8 cellular contexts compared by ENCODE assay signal in the genomic region with DNA sequence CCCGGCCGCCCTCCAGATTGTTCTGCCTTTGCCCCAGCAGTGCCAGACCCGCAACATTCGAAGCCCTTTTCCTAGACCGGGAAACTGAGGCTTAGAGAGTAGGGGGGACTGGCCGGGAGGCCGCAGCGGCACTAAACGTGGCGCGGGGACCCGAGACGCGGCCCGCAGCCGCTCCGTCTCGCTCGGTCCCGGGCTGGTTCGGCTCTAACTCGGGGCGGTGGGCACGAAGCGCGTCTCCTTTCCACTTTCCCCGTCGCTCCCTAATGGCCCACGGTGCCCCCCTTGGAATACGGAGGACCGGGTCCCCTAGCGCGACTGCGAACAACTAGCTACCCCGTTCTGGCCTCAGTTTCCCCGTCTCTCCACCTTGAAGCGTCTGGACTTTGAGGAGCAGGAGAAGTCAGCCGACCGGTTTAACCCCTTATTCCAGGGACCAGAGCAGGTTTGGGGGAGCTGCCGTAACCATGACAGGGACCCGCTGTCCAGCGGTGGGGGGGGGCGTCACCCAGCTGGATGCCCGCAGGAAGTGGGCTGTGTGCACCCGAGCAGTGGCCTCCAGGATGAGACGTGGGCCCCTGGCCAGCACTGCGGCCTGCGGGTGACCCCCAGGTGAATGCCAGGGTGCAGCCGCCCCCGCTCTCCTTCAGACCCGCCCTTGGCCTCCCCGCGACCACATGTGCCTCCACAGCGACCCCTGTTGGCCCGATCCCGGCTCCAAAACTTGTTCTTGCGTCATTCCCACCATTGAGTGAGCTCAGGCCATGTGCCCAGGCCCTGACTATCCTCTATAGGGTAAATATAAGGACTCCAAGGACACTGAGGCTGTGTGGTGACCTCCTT. TPM values are rescaled to one million over a fixed set of nuclear protein-coding genes. Genes with fewer than 3 reads are reported as not detected.
DNase-seq lines count a peak whose midpoint lies in the region; ATAC-seq and TF ChIP-seq lines count a peak whose summit lies in the region.

No MANE protein-coding gene starts in this region.

- TF ChIP-seq CTCF in osteocyte (IDR thresholded peaks at IDR 0.05) (peak; percentile 82), testis (IDR thresholded peaks at IDR 0.05) (peak; percentile 73 to 85 (median 77))

- H3K27ac Mint-ChIP-seq in CD4-positive, alpha-beta memory T cell, result peak overlapping the region in 2 of 7 donors; percentile 47 to 58
- peak overlapping the region; percentile 80 for H3K27ac Mint-ChIP-seq in activated naive CD8-positive, alpha-beta T cell treated with anti-CD3 and anti-CD28 coated beads, Interleukin-2, amount 50 U/mL, for 24 hours
- peak overlapping the region; percentile 83 for H3K27ac Mint-ChIP-seq in osteocyte (ENCODE audit: unreplicated experiment)

- peak; percentile 59 to 70 (median 68) for DNase-seq in CD4-positive, alpha-beta memory T cell
- DNase-seq in SW 1271 (lab: John Stamatoyannopoulos, UW) (peak; percentile 50 to 70), Right ventricle myocardium superior (peak; percentile 95), osteocyte (ENCODE audit: extremely low spot score, unreplicated experiment) (peak; percentile 95), testis (peak; percentile 96)
- peak; percentile 91 for DNase-seq in activated naive CD8-positive, alpha-beta T cell treated with anti-CD3 and anti-CD28 coated beads, Interleukin-2, amount 50 U/mL, for 24 hours

- H3K4me3 ChIP-seq in CD4-positive, alpha-beta memory T cell (ENCODE audit: low read length in 2 of 2), result peak overlapping the region in 1 of 2 donors; percentile 27
- H3K4me3 ChIP-seq in HUES64 (ENCODE audit: low read length) (peak overlapping the region; percentile 58), testis (peak overlapping the region; percentile 80 to 87)

- H3K9me3 Mint-ChIP-seq in CD4-positive, alpha-beta memory T cell, result no peaks in the 10 kb centered on the region
- no peaks in the 10 kb centered on the region for H3K9me3 Mint-ChIP-seq in activated naive CD8-positive, alpha-beta T cell treated with anti-CD3 and anti-CD28 coated beads, Interleukin-2, amount 50 U/mL, for 24 hours
- H3K9me3 Mint-ChIP-seq in osteocyte (ENCODE audit: unreplicated experiment), result no peaks in the 10 kb centered on the region

- H3K36me3 Mint-ChIP-seq in CD4-positive, alpha-beta memory T cell, result no peaks in the 10 kb centered on the region
- no peaks in the 10 kb centered on the region for H3K36me3 Mint-ChIP-seq in activated naive CD8-positive, alpha-beta T cell treated with anti-CD3 and anti-CD28 coated beads, Interleukin-2, amount 50 U/mL, for 24 hours (ENCODE audit: low read depth)
- peaks cover 9% of the 10 kb centered on the region for H3K36me3 Mint-ChIP-seq in osteocyte (ENCODE audit: unreplicated experiment)

- 2% methylated on average over 57 of the region's 57 CpGs for WGBS in HUES64
- WGBS in testis, 2 donors, result 1% methylated on average over 21 to 57 of the region's 57 CpGs

- H3K27me3 Mint-ChIP-seq in CD4-positive, alpha-beta memory T cell, result peaks cover 23 to 39% of the 10 kb centered on the region in 2 donors
- H3K27me3 Mint-ChIP-seq in activated naive CD8-positive, alpha-beta T cell treated with anti-CD3 and anti-CD28 coated beads, Interleukin-2, amount 50 U/mL, for 24 hours, result peaks cover 63% of the 10 kb centered on the region
- H3K27me3 Mint-ChIP-seq in osteocyte (ENCODE audit: unreplicated experiment), result no peaks in the 10 kb centered on the region

- peak; percentile 45 for ATAC-seq in activated naive CD8-positive, alpha-beta T cell treated with anti-CD3 and anti-CD28 coated beads, Interleukin-2, amount 50 U/mL, for 24 hours
- ATAC-seq in Right ventricle myocardium superior (ENCODE audit: poor library complexity) (peak; percentile 71), HG03354 (IDR thresholded peaks at IDR 0.05; ENCODE audit: poor library complexity, severe bottlenecking, unreplicated experiment) (no peak)

- H3K9ac ChIP-seq in HUES64 (ENCODE audit: low read depth, low read length), result peak overlapping the region; percentile 32

- H3K4me1 Mint-ChIP-seq in CD4-positive, alpha-beta memory T cell, result peaks cover 7 to 41% (median 20%) of the 10 kb centered on the region in 4 donors
- peaks cover 25% of the 10 kb centered on the region for H3K4me1 Mint-ChIP-seq in activated naive CD8-positive, alpha-beta T cell treated with anti-CD3 and anti-CD28 coated beads, Interleukin-2, amount 50 U/mL, for 24 hours
- peaks cover 71% of the 10 kb centered on the region for H3K4me1 Mint-ChIP-seq in osteocyte (ENCODE audit: unreplicated experiment)

- H3K27me3 ChIP-seq in CD4-positive, alpha-beta memory T cell (ENCODE audit: insufficient read depth, low read length), result peaks cover 28% of the 10 kb centered on the region
- H3K27me3 ChIP-seq in HUES64 (ENCODE audit: insufficient read depth, low read length) (peaks cover 33% of the 10 kb centered on the region), testis (no peaks in the 10 kb centered on the region)

- no peak for TF ChIP-seq POLR2A in testis (IDR thresholded peaks at IDR 0.05)

- no peak overlapping the region for H3K27ac ChIP-seq in CD4-positive, alpha-beta memory T cell (ENCODE audit: low read depth, low read length)
- H3K27ac ChIP-seq in HUES64 (ENCODE audit: low read depth, low read length), result no peak overlapping the region
- peak overlapping the region; percentile 88 to 98 for H3K27ac ChIP-seq in testis

- H3K36me3 ChIP-seq in CD4-positive, alpha-beta memory T cell (ENCODE audit: insufficient read depth, low read length), result no peaks in the 10 kb centered on the region
- H3K36me3 ChIP-seq in HUES64 (ENCODE audit: insufficient read depth, low read length), result no peaks in the 10 kb centered on the region
- H3K36me3 ChIP-seq in testis (ENCODE audit: low read depth, missing control alignments), result no peaks in the 10 kb centered on the region

- H3K4me1 ChIP-seq in CD4-positive, alpha-beta memory T cell (ENCODE audit: insufficient read depth, low read length), result peaks cover 25% of the 10 kb centered on the region
- H3K4me1 ChIP-seq in HUES64 (ENCODE audit: insufficient read depth, low read length), result peaks cover 28% of the 10 kb centered on the region
- H3K4me1 ChIP-seq in testis, result peaks cover 44% of the 10 kb centered on the region

- no peaks in the 10 kb centered on the region for H3K9me3 ChIP-seq in CD4-positive, alpha-beta memory T cell (ENCODE audit: control insufficient read depth in 1 of 2, low read length in 2 of 2)
- H3K9me3 ChIP-seq in HUES64 (ENCODE audit: insufficient read depth, low read depth, low read length) (no peaks in the 10 kb centered on the region), testis (no peaks in the 10 kb centered on the region)

- peak overlapping the region; percentile 20 to 91 (median 68) for H3K4me3 Mint-ChIP-seq in CD4-positive, alpha-beta memory T cell
- H3K4me3 Mint-ChIP-seq in activated naive CD8-positive, alpha-beta T cell treated with anti-CD3 and anti-CD28 coated beads, Interleukin-2, amount 50 U/mL, for 24 hours, result peak overlapping the region; percentile 38
- peak overlapping the region; percentile 86 for H3K4me3 Mint-ChIP-seq in osteocyte (ENCODE audit: unreplicated experiment)

- intact Hi-C loops in CD4-positive, alpha-beta memory T cell (cut with micrococcal nuclease), result loop anchor here (1.0 kb wide), 1 partner anchor 18 kb away; no protein-coding TSS in a partner anchor
- intact Hi-C loops in Right ventricle myocardium superior (cut with DNase I) (loop anchor here (10.0 kb wide), 1 partner anchor 247 kb away; no protein-coding TSS in a partner anchor), testis (cut with DNase I; ENCODE audit: low total_unique reads) (no loop called here)

- CTCF ChIA-PET in CD4-positive, alpha-beta memory T cell (lab: Charles Lee; ENCODE audit: partially characterized antibody), result interaction anchor here (0.6 to 21.0 kb wide), 9 partner anchors 9 to 319 kb away, joined by 3 to 523 read pairs (median 5); no protein-coding TSS in a partner anchor

- POLR2A ChIA-PET in CD4-positive, alpha-beta memory T cell (lab: Charles Lee; ENCODE audit: partially characterized antibody), result interaction anchor here (0.7 to 1.4 kb wide), 2 partner anchors 19 to 23 kb away, joined by 3 to 6 read pairs; no protein-coding TSS in a partner anchor

RNA-seq across cellular contexts. Expression of gene CDC42EP1, which starts 1.1 kb away (rescaled TPM):
- not detected for total RNA-seq in CD4-positive, alpha-beta memory T cell
- not detected for polyA plus RNA-seq in CD4-positive, alpha-beta memory T cell
- 10.7 TPM for polyA plus RNA-seq in HUES64 (2013, experiment 1 of 2)
- 14.1 TPM for polyA plus RNA-seq in HUES64 (2013, experiment 2 of 2)
- total RNA-seq in Right ventricle myocardium superior (15.4 TPM), osteocyte (282 and 283 TPM in 2 replicates), testis (10 to 100 TPM; 73.9 to 87.4 TPM)
- polyA plus RNA-seq in testis (ENCODE audit: insufficient read depth, low read depth, low replicate concordance), result 49.0 TPM

RNA-seq across cellular contexts. Expression of gene LGALS2, which starts 18.5 kb away (rescaled TPM):
- total RNA-seq in CD4-positive, alpha-beta memory T cell, result 1 to 10 TPM in 1 of 2 experiments, not detected in 1; 1.0 TPM
- polyA plus RNA-seq in CD4-positive, alpha-beta memory T cell, result not detected
- polyA plus RNA-seq in HUES64 (2013, experiment 1 of 2), result not detected
- polyA plus RNA-seq in HUES64 (2013, experiment 2 of 2), result not detected
- total RNA-seq in Right ventricle myocardium superior (not detected), osteocyte (not detected in 2 replicates), testis (not detected)
- 8.1 TPM for polyA plus RNA-seq in testis (ENCODE audit: insufficient read depth, low read depth, low replicate concordance)

RNA-seq across cellular contexts. Expression of gene CARD10, which starts 42.2 kb away (rescaled TPM):
- under 1 TPM; 0.42 to 0.61 TPM for total RNA-seq in CD4-positive, alpha-beta memory T cell
- not detected for polyA plus RNA-seq in CD4-positive, alpha-beta memory T cell
- polyA plus RNA-seq in HUES64 (2013, experiment 1 of 2), result 7.2 TPM
- 8.3 TPM for polyA plus RNA-seq in HUES64 (2013, experiment 2 of 2)
- total RNA-seq in Right ventricle myocardium superior (8.3 TPM), osteocyte (29.2 and 31.5 TPM in 2 replicates), testis (100 to 1,000 TPM in 1 of 2 donors, 10 to 100 TPM in 1; 89.8 to 113 TPM)
- 42.6 TPM for polyA plus RNA-seq in testis (ENCODE audit: insufficient read depth, low read depth, low replicate concordance)

RNA-seq across cellular contexts. Expression of gene GGA1, which starts 47.2 kb away (rescaled TPM):
- total RNA-seq in CD4-positive, alpha-beta memory T cell, result 100 to 1,000 TPM; 108 to 109 TPM
- 10 to 100 TPM; 16.3 to 26.7 TPM for polyA plus RNA-seq in CD4-positive, alpha-beta memory T cell
- polyA plus RNA-seq in HUES64 (2013, experiment 1 of 2), result 30.5 TPM
- 32.1 TPM for polyA plus RNA-seq in HUES64 (2013, experiment 2 of 2)
- total RNA-seq in Right ventricle myocardium superior (22.3 TPM), osteocyte (50.0 and 56.1 TPM in 2 replicates), testis (100 to 1,000 TPM; 274 to 359 TPM)
- polyA plus RNA-seq in testis (ENCODE audit: insufficient read depth, low read depth, low replicate concordance), result 354 TPM

Comparison
In these comparisons a context has a peak if more than half of its experiments do, and no peak if none do; other contexts are left out.
1. H3K27ac ChIP-seq: peak in testis (2 of 2); none in CD4-positive, alpha-beta memory T cell (single experiment) and HUES64 (single experiment).
2. RNA of gene CDC42EP1, which starts 1.1 kb away (total RNA-seq): 282 to 283 TPM in osteocyte, 73.9 to 87.4 TPM in testis and 15.4 TPM in Right ventricle myocardium superior (single experiment); not detected in CD4-positive, alpha-beta memory T cell; every median in the first group is over 10 times any median in the second.
3. Peak in every context shown above with its lines, with median percentiles within 50 percentile points of each other: DNase-seq and H3K4me3 Mint-ChIP-seq.